ENCODE assay signal across 18 cellular contexts in the genomic region with DNA sequence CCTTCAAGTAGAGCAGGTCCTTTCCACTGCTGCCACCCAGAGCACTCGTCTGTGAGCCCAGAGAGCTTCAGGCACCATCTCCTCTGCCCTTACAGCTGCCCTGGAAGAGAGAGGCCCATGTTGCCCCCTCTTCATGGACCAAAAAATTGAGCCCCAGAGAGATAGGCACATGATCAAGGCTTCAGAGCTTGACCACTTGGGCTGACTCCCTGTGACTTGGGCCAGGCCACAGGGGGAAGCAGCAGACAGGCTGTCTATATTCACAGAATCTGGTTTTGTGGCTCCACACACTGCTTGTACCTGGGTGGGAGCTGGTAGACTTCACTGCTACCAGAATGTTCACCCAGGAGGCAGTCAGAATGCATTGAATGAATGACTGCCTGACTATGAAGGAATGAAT. TPM values are rescaled to one million over a fixed set of nuclear protein-coding genes. Genes with fewer than 3 reads are reported as not detected.
"Had no signal": no experiment of that assay in that cellular context is flagged by ENCODE, and none has a peak within 500 bp of the region (broad histone marks: within the 10 kb centered on the region; RNA-seq: fewer than 3 reads in every experiment).

No MANE protein-coding gene starts in this region.

- ATAC-seq: gastrocnemius medialis, heart left ventricle, mucosa of descending colon, pancreas had no signal

- H3K27ac ChIP-seq: colonic mucosa, gastrocnemius medialis, heart left ventricle, left ventricle myocardium inferior, pancreas, SJSA1, spleen, thyroid gland had no signal

- H3K27me3 ChIP-seq: colonic mucosa, gastrocnemius medialis, pancreas, SJSA1, thyroid gland had no signal

- DNase-seq: anterior cingulate cortex; central memory CD4-positive, alpha-beta T cell; colonic mucosa; gastrocnemius medialis; left ventricle myocardium inferior; mucosa of descending colon; naive B cell; spleen; thyroid gland had no signal

- H3K27ac Mint-ChIP-seq: activated T-cell treated with anti-CD3 and anti-CD28 coated beads, Interleukin-2, amount 50 U/mL, for 72 hours; brain had no signal

- H3K4me1 ChIP-seq: colonic mucosa, gastrocnemius medialis, pancreas, thyroid gland had no signal

- H3K36me3 Mint-ChIP-seq: brain, naive B cell had no signal

- H3K4me3 Mint-ChIP-seq: activated T-cell treated with anti-CD3 and anti-CD28 coated beads, Interleukin-2, amount 50 U/mL, for 72 hours; brain; stimulated activated naive B cell treated with anti-CD40 and anti-IgM and Interleukin-4, amounts not matched to agents 10 μg/mL and 1 μg/mL and 100 μg/mL, for 72 hours; T-helper 1 cell treated with Interleukin-12 subunit alpha and Interleukin-12 subunit beta and Interleukin-4 antibody, amounts not matched to agents 30 μg/mL and 1 μg/mL, for 36 hours had no signal

- H3K9me3 Mint-ChIP-seq: T-helper 1 cell treated with Interleukin-12 subunit alpha and Interleukin-12 subunit beta and Interleukin-4 antibody, amounts not matched to agents 30 μg/mL and 1 μg/mL, for 36 hours had no signal

RNA-seq across cellular contexts. Expression of a gene that starts 58.2 kb away (rescaled TPM):
- total RNA-seq: kidney epithelial cell, left ventricle myocardium inferior had no signal
- polyA plus RNA-seq: mammary epithelial cell had no signal
